ENCODE assay signal across 9 cellular contexts in the genomic region with DNA sequence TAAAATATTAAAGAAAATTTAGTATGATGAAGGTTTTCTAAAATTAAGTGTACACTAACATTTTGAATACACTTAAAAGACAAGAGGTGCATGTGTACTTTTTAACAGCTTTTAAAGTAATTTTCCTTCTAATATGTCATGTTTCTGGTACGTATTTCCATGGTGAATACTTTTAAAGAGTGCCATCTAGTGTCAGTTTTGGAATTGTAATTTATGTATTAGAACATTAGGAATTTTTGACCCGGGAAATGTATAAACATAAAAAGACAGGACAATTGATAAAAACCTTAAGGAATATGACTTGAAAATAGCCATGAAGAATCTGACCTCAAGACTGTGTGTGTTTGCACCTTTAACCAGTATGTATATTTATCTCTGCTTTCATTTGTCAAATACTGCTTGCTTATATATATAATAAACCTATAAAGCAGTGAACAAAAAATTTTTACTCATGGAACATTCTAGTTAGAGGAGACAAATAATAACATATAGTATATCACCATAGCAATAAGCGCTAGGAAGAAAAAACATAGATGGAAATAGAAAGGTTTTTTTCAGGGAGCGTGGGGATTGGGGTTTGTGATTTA. TPM values are rescaled to one million over a fixed set of nuclear protein-coding genes. Genes with fewer than 3 reads are reported as not detected.
DNase-seq lines count a peak whose midpoint lies in the region; ATAC-seq, FAIRE-seq and TF ChIP-seq lines count a peak whose summit lies in the region.
"Had no signal": no experiment of that assay in that cellular context is flagged by ENCODE, and none has a peak within 500 bp of the region (broad histone marks: within the 10 kb centered on the region; RNA-seq: fewer than 3 reads in every experiment).

No MANE protein-coding gene starts in this region.

- H3K4me3 ChIP-seq in bronchial epithelial cell (ENCODE audit: low read depth, low read length) = no peak overlapping the region
- no peak overlapping the region for H3K4me3 ChIP-seq in mucosa of descending colon

- H3K27ac Mint-ChIP-seq in mesothelial cell of epicardium = no peak overlapping the region
- H3K27ac Mint-ChIP-seq in activated naive CD4-positive, alpha-beta T cell treated with anti-CD3 and anti-CD28 coated beads, Interleukin-2, amount 10 ng/mL, durations not matched to agents 7 days and 5 days = no peak overlapping the region
- H3K27ac Mint-ChIP-seq: T-helper 1 cell treated with Interleukin-12 subunit alpha and Interleukin-12 subunit beta and Interleukin-4 antibody, amounts not matched to agents 30 μg/mL and 1 μg/mL, for 36 hours had no signal

- H3K4me3 Mint-ChIP-seq in mesothelial cell of epicardium = no peak overlapping the region
- no peak overlapping the region for H3K4me3 Mint-ChIP-seq in activated naive CD4-positive, alpha-beta T cell treated with anti-CD3 and anti-CD28 coated beads, Interleukin-2, amount 10 ng/mL, durations not matched to agents 7 days and 5 days
- H3K4me3 Mint-ChIP-seq: T-helper 1 cell treated with Interleukin-12 subunit alpha and Interleukin-12 subunit beta and Interleukin-4 antibody, amounts not matched to agents 30 μg/mL and 1 μg/mL, for 36 hours had no signal

- no peak for ATAC-seq in GM18873 (IDR thresholded peaks at IDR 0.05; ENCODE audit: low FRiP score, unreplicated experiment)
- ATAC-seq in mucosa of descending colon = no peak

- CTCF ChIA-PET in activated naive CD4-positive, alpha-beta T cell treated with anti-CD3 and anti-CD28 coated beads, Interleukin-2, amount 10 ng/mL, durations not matched to agents 7 days and 5 days (lab: Charles Lee) = interaction anchor here (0.6 to 2.5 kb wide), 6 partner anchors 11 to 245 kb away, joined by 3 to 9 read pairs (median 3); partner anchors contain the start of gene PPA2

- no peak for FAIRE-seq in bronchial epithelial cell (lab: Jason Lieb, UNC)

- peaks cover 10% of the 10 kb centered on the region for H3K4me1 Mint-ChIP-seq in mesothelial cell of epicardium
- H3K4me1 Mint-ChIP-seq in activated naive CD4-positive, alpha-beta T cell treated with anti-CD3 and anti-CD28 coated beads, Interleukin-2, amount 10 ng/mL, durations not matched to agents 7 days and 5 days = no peaks in the 10 kb centered on the region

- no peaks in the 10 kb centered on the region for H3K4me1 ChIP-seq in mucosa of descending colon (ENCODE audit: low read depth)

- H3K9me3 ChIP-seq in mucosa of descending colon = no peaks in the 10 kb centered on the region

- H3K36me3 ChIP-seq in bronchial epithelial cell (ENCODE audit: control insufficient read depth, insufficient read depth, low read length) (peaks cover 4% of the 10 kb centered on the region), mucosa of descending colon (ENCODE audit: low read depth) (no peaks in the 10 kb centered on the region)

- intact Hi-C loops in mucosa of descending colon (cut with DNase I, micrococcal nuclease) = no loop called here

- H3K27me3 Mint-ChIP-seq in mesothelial cell of epicardium (ENCODE audit: low read depth) = no peaks in the 10 kb centered on the region
- H3K27me3 Mint-ChIP-seq in activated naive CD4-positive, alpha-beta T cell treated with anti-CD3 and anti-CD28 coated beads, Interleukin-2, amount 10 ng/mL, durations not matched to agents 7 days and 5 days = no peaks in the 10 kb centered on the region

- TF ChIP-seq CTCF in bronchial epithelial cell (IDR thresholded peaks at IDR 0.05; ENCODE audit: insufficient read depth, low read length, severe bottlenecking) = no peak
- TF ChIP-seq CTCF in mesothelial cell of epicardium (IDR thresholded peaks at IDR 0.05; ENCODE audit: unreplicated experiment) = peak; percentile 56
- TF ChIP-seq CTCF in mucosa of descending colon (IDR thresholded peaks at IDR 0.05) = no peak

- DNase-seq in NCI-H2107 treated with DMSO at 0.1 percent for 48 hours (lab: John Stamatoyannopoulos, UW; ENCODE audit: unreplicated experiment) (peak; percentile 1), NCI-H2107 (lab: John Stamatoyannopoulos, UW) (no peak), NCI-H2029 treated with DMSO at 0.1 percent for 48 hours (lab: John Stamatoyannopoulos, UW) (peak; percentile 45), bronchial epithelial cell (ENCODE audit: low read depth) (peak; percentile 64), mesothelial cell of epicardium (ENCODE audit: low spot score in 2 of 2, unreplicated experiment in 2 of 2) (no peak), mucosa of descending colon (no peak)
- no peak for DNase-seq in activated naive CD4-positive, alpha-beta T cell treated with anti-CD3 and anti-CD28 coated beads, Interleukin-2, amount 10 ng/mL, durations not matched to agents 7 days and 5 days

- no peaks in the 10 kb centered on the region for H3K27me3 ChIP-seq in bronchial epithelial cell (ENCODE audit: control insufficient read depth, insufficient read depth, low read length)

- peaks cover 4% of the 10 kb centered on the region for H3K36me3 Mint-ChIP-seq in mesothelial cell of epicardium
- H3K36me3 Mint-ChIP-seq in activated naive CD4-positive, alpha-beta T cell treated with anti-CD3 and anti-CD28 coated beads, Interleukin-2, amount 10 ng/mL, durations not matched to agents 7 days and 5 days = no peaks in the 10 kb centered on the region

- no peaks in the 10 kb centered on the region for H3K9me3 Mint-ChIP-seq in mesothelial cell of epicardium
- no peaks in the 10 kb centered on the region for H3K9me3 Mint-ChIP-seq in activated naive CD4-positive, alpha-beta T cell treated with anti-CD3 and anti-CD28 coated beads, Interleukin-2, amount 10 ng/mL, durations not matched to agents 7 days and 5 days
- H3K9me3 Mint-ChIP-seq: T-helper 1 cell treated with Interleukin-12 subunit alpha and Interleukin-12 subunit beta and Interleukin-4 antibody, amounts not matched to agents 30 μg/mL and 1 μg/mL, for 36 hours had no signal

RNA-seq across cellular contexts. Expression of gene GSTCD, which starts 7.2 kb away (rescaled TPM):
- total RNA-seq in bronchial epithelial cell (13.7 and 17.1 TPM in 2 replicates), mesothelial cell of epicardium (20.1 to 20.5 TPM (median 20.3 TPM) in 3 replicates), mucosa of descending colon (10 to 100 TPM in 2 of 3 donors, 1 to 10 TPM in 1; 6.7 to 11.6 (median 10.1) TPM)

RNA-seq across cellular contexts. Expression of gene INTS12, which starts 7.3 kb away (rescaled TPM):
- total RNA-seq in bronchial epithelial cell (24.7 and 30.0 TPM in 2 replicates), mesothelial cell of epicardium (19.1 to 23.6 TPM (median 22.1 TPM) in 3 replicates), mucosa of descending colon (10 to 100 TPM; 15.9 to 18.7 (median 17.1) TPM)

Comparison
In these comparisons a context has a peak if more than half of its experiments do, and no peak if none do; other contexts are left out.
1. DNase-seq: peak in NCI-H2107 treated with DMSO at 0.1 percent for 48 hours (single experiment), NCI-H2029 treated with DMSO at 0.1 percent for 48 hours (single experiment) and bronchial epithelial cell (single experiment); none in NCI-H2107 (single experiment), mesothelial cell of epicardium (0 of 2), activated naive CD4-positive, alpha-beta T cell treated with anti-CD3 and anti-CD28 coated beads, Interleukin-2, amount 10 ng/mL, durations not matched to agents 7 days and 5 days (single experiment) and mucosa of descending colon (0 of 3).